In the genomic region with DNA sequence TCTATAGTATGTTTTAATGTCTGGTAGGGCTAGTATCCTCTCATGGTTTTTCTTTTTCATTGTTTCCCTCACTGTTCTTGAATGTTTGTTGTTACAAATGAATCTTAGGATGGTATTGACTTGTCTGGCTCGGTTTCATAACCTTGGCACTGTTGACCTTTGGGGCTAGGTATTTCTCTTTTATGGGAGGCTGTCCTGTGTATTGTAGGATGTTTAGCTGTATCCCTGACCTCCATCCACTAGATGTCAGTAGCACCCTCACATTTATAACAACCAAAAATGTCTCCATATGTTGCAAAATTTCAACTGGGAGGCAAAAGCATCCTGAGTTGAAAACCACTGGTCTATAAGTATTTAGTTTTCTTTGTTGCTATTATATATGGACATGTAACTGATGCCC, we compare ENCODE assay signal across 8 cellular contexts. TPM values are rescaled to one million over a fixed set of nuclear protein-coding genes. Genes with fewer than 3 reads are reported as not detected.
DNase-seq lines count a peak whose midpoint lies in the region; ATAC-seq and TF ChIP-seq lines count a peak whose summit lies in the region.

No MANE protein-coding gene starts in this region.

- no peaks in the 10 kb centered on the region for H3K36me3 Mint-ChIP-seq in glutamatergic neuron (ENCODE audit: unreplicated experiment)

- H3K27me3 Mint-ChIP-seq in glutamatergic neuron (ENCODE audit: unreplicated experiment) = no peaks in the 10 kb centered on the region

- H3K4me3 Mint-ChIP-seq in glutamatergic neuron (ENCODE audit: unreplicated experiment) = no peak overlapping the region

- H3K4me1 Mint-ChIP-seq in glutamatergic neuron (ENCODE audit: low read depth, unreplicated experiment) = no peaks in the 10 kb centered on the region

- H3K27ac Mint-ChIP-seq in glutamatergic neuron (ENCODE audit: unreplicated experiment) = no peak overlapping the region

- DNase-seq in SK-N-DZ (ENCODE audit: low spot score) = peak; percentile 29
- DNase-seq in glutamatergic neuron = no peak
- no peak for DNase-seq in midbrain (lab: John Stamatoyannopoulos, UW)
- DNase-seq in NCI-H2081 treated with DMSO at 0.1 percent for 48 hours (lab: John Stamatoyannopoulos, UW) = no peak

- no peak overlapping the region for H3K27ac ChIP-seq in 22Rv1

- TF ChIP-seq CTCF in 22Rv1 (IDR thresholded peaks at IDR 0.05) (peak; percentile 74), glutamatergic neuron (IDR thresholded peaks at IDR 0.05; ENCODE audit: partially characterized antibody, unreplicated experiment) (peak; percentile 41)

- ATAC-seq in GM18517 (IDR thresholded peaks at IDR 0.05; ENCODE audit: unreplicated experiment) = peak; percentile 60
- no peak for ATAC-seq in GM18867 (IDR thresholded peaks at IDR 0.05; ENCODE audit: unreplicated experiment)
- ATAC-seq in HG02623 (IDR thresholded peaks at IDR 0.05; ENCODE audit: unreplicated experiment) = no peak

- H3K9me3 Mint-ChIP-seq in glutamatergic neuron (ENCODE audit: unreplicated experiment) = no peaks in the 10 kb centered on the region

RNA-seq across cellular contexts. Expression of gene AOX1, which starts 7.0 kb away (rescaled TPM):
- 0.39 TPM in 1 of 2 replicates, not detected in the other for polyA plus RNA-seq in SK-N-DZ (2014; cell fraction: cytosol; rRNA removed)
- 0.11 and 0.18 TPM in 2 replicates for polyA plus RNA-seq in SK-N-DZ (2014; cell fraction: nucleus; rRNA removed)
- total RNA-seq in glutamatergic neuron (ENCODE audit: unreplicated experiment) = 0.32 TPM

RNA-seq across cellular contexts. Expression of gene SGO2, which starts 52.8 kb away (rescaled TPM):
- 13.0 and 13.6 TPM in 2 replicates for polyA plus RNA-seq in SK-N-DZ (2014; cell fraction: cytosol; rRNA removed)
- polyA plus RNA-seq in SK-N-DZ (2014; cell fraction: nucleus; rRNA removed) = 11.1 and 24.7 TPM in 2 replicates
- total RNA-seq in glutamatergic neuron (ENCODE audit: unreplicated experiment) = 6.6 TPM
